1 cellular context compared by ENCODE assay signal in genomic region chr9:124771867-124772621, GRCh38.
A peak's percentile ranks its signal among the peaks of the same experiment; 100 is the strongest.
TF ChIP-seq lines count a peak whose summit lies in the region.

No MANE protein-coding gene starts in this region.

TF ChIP-seq in HepG2, 621 proteins besides CTCF, POLR2A, EP300 and RAD21 (continued from another document):
- TF ChIP-seq ZNF142 (CRISPR knock-in tag; IDR thresholded peaks at IDR 0.05) (0 out of 2 replicates have a peak, but pooled peaks have one; percentile 28), IKZF1 (IDR thresholded peaks at IDR 0.05) (no peak), SAFB2 (CRISPR knock-in tag; IDR thresholded peaks at IDR 0.05; ENCODE audit: borderline replicate concordance, low read depth) (no peak), NR2F6 (IDR thresholded peaks at IDR 0.05) (peak; percentile 29; the same call in 1 of the 2 replicates), NR2F6 (CRISPR knock-in tag; IDR thresholded peaks at IDR 0.05) (0 out of 2 replicates have a peak, but pooled peaks have one; percentile 9), HMGXB4 (CRISPR knock-in tag; IDR thresholded peaks at IDR 0.05; ENCODE audit: borderline replicate concordance in 1 of 2, low read depth in 1 of 2) (peak; percentile 29 to 49; a peak in 1 of 4 replicates), KDM3A (CRISPR knock-in tag; IDR thresholded peaks at IDR 0.05; ENCODE audit: low read depth) (peak; percentile 43; the same call in 1 of the 2 replicates), ARID5B (CRISPR knock-in tag; IDR thresholded peaks at IDR 0.05) (0 out of 2 replicates have a peak, but pooled peaks have one; percentile 18), CSRNP1 (CRISPR knock-in tag; IDR thresholded peaks at IDR 0.05) (peak; percentile 43; the same call in 1 of the 2 replicates), KAT8 (CRISPR knock-in tag; IDR thresholded peaks at IDR 0.05) (peak; percentile 57), ZNF687 (CRISPR knock-in tag; IDR thresholded peaks at IDR 0.05) (peak; percentile 52; the same call in 1 of the 2 replicates), ASH2L (IDR thresholded peaks at IDR 0.05; ENCODE audit: insufficient read length, low read depth, low read length) (peak; percentile 5), NFIC (IDR thresholded peaks at IDR 0.05; ENCODE audit: low read length) (0 out of 2 replicates have a peak, but pooled peaks have one; percentile 4), ZNF432 (CRISPR knock-in tag; IDR thresholded peaks at IDR 0.05; ENCODE audit: borderline replicate concordance) (no peak)
